Comparison of ENCODE assay signal across 15 cellular contexts in the genomic region with DNA sequence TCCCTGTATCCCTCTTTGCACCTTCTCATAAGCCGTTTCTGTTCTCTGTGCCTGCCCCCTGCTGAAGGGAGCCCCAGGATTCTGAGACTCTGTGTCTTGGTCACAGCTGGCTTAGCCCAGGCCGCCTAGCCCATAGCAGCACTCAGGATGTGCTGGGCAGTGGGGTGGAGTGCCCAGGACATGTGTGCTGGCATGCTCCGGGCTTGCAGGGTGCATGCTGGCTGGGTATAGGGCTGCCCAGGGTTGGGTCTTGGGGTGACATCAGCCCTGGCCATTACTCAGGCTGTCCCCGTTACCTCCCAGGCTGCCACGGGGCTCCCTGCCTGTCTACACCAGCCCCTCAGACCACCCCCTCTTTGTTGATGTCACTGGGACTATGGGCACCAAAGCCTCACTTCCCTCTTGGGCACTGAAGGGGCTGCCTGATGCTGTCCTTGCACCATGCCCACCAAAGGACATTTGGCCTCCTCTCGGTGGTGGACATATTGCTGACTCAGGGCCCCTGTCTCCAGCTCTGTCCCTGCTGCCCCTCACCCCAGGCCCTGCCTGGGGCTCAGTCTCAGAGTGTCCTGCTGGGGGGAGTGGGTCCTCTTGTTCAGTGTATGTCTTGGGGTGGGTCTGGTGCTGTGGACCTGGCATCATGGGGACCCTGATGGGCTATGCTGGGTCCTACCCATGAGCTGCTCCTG. TPM values are rescaled to one million over a fixed set of nuclear protein-coding genes. Genes with fewer than 3 reads are reported as not detected.
DNase-seq lines count a peak whose midpoint lies in the region; ATAC-seq and TF ChIP-seq lines count a peak whose summit lies in the region.
"Had no signal": no experiment of that assay in that cellular context is flagged by ENCODE, and none has a peak within 500 bp of the region (broad histone marks: within the 10 kb centered on the region; RNA-seq: fewer than 3 reads in every experiment).

No MANE protein-coding gene starts in this region.

- intact Hi-C loops in left ventricle myocardium inferior (cut with micrococcal nuclease) (no loop called here), heart right ventricle (cut with DNase I) (no loop called here)

- no peaks in the 10 kb centered on the region for H3K36me3 ChIP-seq in left ventricle myocardium inferior
- peaks cover 0 to 7% (median 0%) of the 10 kb centered on the region in 9 donors for H3K36me3 ChIP-seq in heart right ventricle
- peaks cover 0 to 7% (median 0%) of the 10 kb centered on the region in 5 donors for H3K36me3 ChIP-seq in subcutaneous abdominal adipose tissue (ENCODE audit: control insufficient read depth in 5 of 5, insufficient read depth in 5 of 5, low read length in 5 of 5)

- peak; percentile 11 for DNase-seq in left ventricle myocardium inferior
- no peak for DNase-seq in heart right ventricle
- no peak for DNase-seq in mesothelial cell of epicardium (ENCODE audit: low spot score in 2 of 2, unreplicated experiment in 2 of 2)
- no peak for DNase-seq in GM19238 (ENCODE audit: insufficient read length, low spot score)
- no peak for DNase-seq in 8988T
- DNase-seq: activated CD8-positive, alpha-beta memory T cell treated with anti-CD3 and anti-CD28 coated beads, Interleukin-2, amount 50 U/mL, for 4 hours; stomach; T1000 had no signal

- peak overlapping the region in 3 of 5 donors; percentile 22 to 80 (median 31) for H3K9ac ChIP-seq in subcutaneous abdominal adipose tissue (ENCODE audit: low read length in 5 of 5)

- H3K36me3 Mint-ChIP-seq in mesothelial cell of epicardium, result no peaks in the 10 kb centered on the region

- TF ChIP-seq CTCF in left ventricle myocardium inferior (IDR thresholded peaks at IDR 0.05; ENCODE audit: borderline replicate concordance) (no peak), heart right ventricle (IDR thresholded peaks at IDR 0.05) (no peak), VCaP (conservative IDR thresholded peaks at IDR 0.05) (no peak), mesothelial cell of epicardium (IDR thresholded peaks at IDR 0.05; ENCODE audit: unreplicated experiment) (no peak)

- H3K4me1 ChIP-seq in left ventricle myocardium inferior (peaks cover 29% of the 10 kb centered on the region), heart right ventricle (peaks cover 4 to 29% (median 21%) of the 10 kb centered on the region in 9 donors), subcutaneous abdominal adipose tissue (ENCODE audit: control insufficient read depth in 5 of 5, insufficient read depth in 5 of 5, low read length in 5 of 5) (peaks cover 3 to 46% (median 35%) of the 10 kb centered on the region in 5 donors)

- 89 to 92% methylated on average over 6 of the region's 6 CpGs for WGBS in heart right ventricle, 2 donors

- peaks cover 10% of the 10 kb centered on the region for H3K4me1 Mint-ChIP-seq in mesothelial cell of epicardium

- H3K27ac Mint-ChIP-seq in mesothelial cell of epicardium, result no peak overlapping the region

- H3K27me3 Mint-ChIP-seq in mesothelial cell of epicardium (ENCODE audit: low read depth), result peaks cover 11% of the 10 kb centered on the region

- H3K9me3 ChIP-seq in left ventricle myocardium inferior (replicated peaks) (no peaks in the 10 kb centered on the region), heart right ventricle (no peaks in the 10 kb centered on the region), subcutaneous abdominal adipose tissue (ENCODE audit: control insufficient read depth in 5 of 5, low read length in 5 of 5) (no peaks in the 10 kb centered on the region)
- H3K9me3 ChIP-seq: body of pancreas, psoas muscle, stomach had no signal

- no peak overlapping the region for H3K4me3 ChIP-seq in left ventricle myocardium inferior
- H3K4me3 ChIP-seq in heart right ventricle, result no peak overlapping the region
- H3K4me3 ChIP-seq in subcutaneous abdominal adipose tissue (ENCODE audit: low read depth in 1 of 5, low read length in 5 of 5), result no peak overlapping the region
- H3K4me3 ChIP-seq: body of pancreas had no signal

- peaks cover 42% of the 10 kb centered on the region for H3K27me3 ChIP-seq in left ventricle myocardium inferior (ENCODE audit: low read depth)
- peaks cover 0 to 50% (median 0%) of the 10 kb centered on the region in 7 donors for H3K27me3 ChIP-seq in heart right ventricle
- H3K27me3 ChIP-seq in subcutaneous abdominal adipose tissue (ENCODE audit: control insufficient read depth in 5 of 5, insufficient read depth in 4 of 5, low read length in 5 of 5), result peaks cover 0 to 6% (median 0%) of the 10 kb centered on the region in 5 donors
- H3K27me3 ChIP-seq: body of pancreas had no signal

- no peak for ATAC-seq in heart right ventricle
- ATAC-seq in HG02981 (IDR thresholded peaks at IDR 0.05; ENCODE audit: unreplicated experiment), result no peak
- ATAC-seq: body of pancreas, left lobe of liver, Panc1, psoas muscle had no signal

- H3K27ac ChIP-seq in left ventricle myocardium inferior (replicated peaks), result no peak overlapping the region
- H3K27ac ChIP-seq in heart right ventricle, result no peak overlapping the region
- H3K27ac ChIP-seq in VCaP, result peak overlapping the region; percentile 90; the same call in 1 of the 2 replicates
- no peak overlapping the region for H3K27ac ChIP-seq in subcutaneous abdominal adipose tissue (ENCODE audit: low read depth, low read length)
- H3K27ac ChIP-seq: body of pancreas, psoas muscle had no signal

- H3K9me3 Mint-ChIP-seq in mesothelial cell of epicardium, result no peaks in the 10 kb centered on the region

- peak overlapping the region; percentile 77 for H3K4me3 Mint-ChIP-seq in mesothelial cell of epicardium

RNA-seq across cellular contexts. Expression of a gene that starts 2.4 kb away (rescaled TPM):
- total RNA-seq in left ventricle myocardium inferior (11.7 TPM), heart right ventricle (10 to 100 TPM in 9 of 10 donors, 1 to 10 TPM in 1; 8.3 to 13.6 (median 12.3) TPM), mesothelial cell of epicardium (28.3 to 29.2 TPM (median 28.4 TPM) in 3 replicates)
- polyA plus RNA-seq in heart right ventricle, result 1 to 10 TPM; 6.8 to 9.1 TPM

RNA-seq across cellular contexts. Expression of a gene that starts 57.2 kb away (rescaled TPM):
- total RNA-seq in left ventricle myocardium inferior (0.44 TPM), heart right ventricle (under 1 TPM in 9 of 10 donors, not detected in 1; 0.23 to 0.91 (median 0.50) TPM), mesothelial cell of epicardium (0.58 to 0.78 TPM (median 0.75 TPM) in 3 replicates)
- polyA plus RNA-seq in heart right ventricle, result under 1 TPM; 0.07 to 0.13 TPM
- total RNA-seq: body of pancreas, left lobe of liver had no signal
- polyA plus RNA-seq: psoas muscle had no signal
